8 cellular contexts compared by ENCODE assay signal in genomic region chr17:74671031-74671771, GRCh38. TPM values are rescaled to one million over a fixed set of nuclear protein-coding genes. Genes with fewer than 3 reads are reported as not detected.
DNase-seq lines count a peak whose midpoint lies in the region; ATAC-seq lines count a peak whose summit lies in the region.

No MANE protein-coding gene starts in this region.

- peaks cover 3% of the 10 kb centered on the region for H3K9me3 Mint-ChIP-seq in activated CD4-positive, alpha-beta T cell treated with anti-CD3 and anti-CD28 coated beads, Interleukin-2, amount 10 ng/mL, durations not matched to agents 24 days and 14 days

- ATAC-seq in left lobe of liver: peak; percentile 92
- ATAC-seq in HG03196 (IDR thresholded peaks at IDR 0.05; ENCODE audit: unreplicated experiment): no peak

- H3K4me1 Mint-ChIP-seq in activated CD4-positive, alpha-beta T cell treated with anti-CD3 and anti-CD28 coated beads, Interleukin-2, amount 10 ng/mL, durations not matched to agents 24 days and 14 days: no peaks in the 10 kb centered on the region

- H3K27me3 Mint-ChIP-seq in activated CD4-positive, alpha-beta T cell treated with anti-CD3 and anti-CD28 coated beads, Interleukin-2, amount 10 ng/mL, durations not matched to agents 24 days and 14 days: peaks cover 60% of the 10 kb centered on the region

- DNase-seq in NCI-H345 (lab: John Stamatoyannopoulos, UW) (peak; percentile 27), NCI-H345 treated with DMSO at 0.1 percent for 48 hours (lab: John Stamatoyannopoulos, UW; ENCODE audit: unreplicated experiment) (no peak), left lobe of liver (ENCODE audit: low spot score) (peak; percentile 57), DMS79 (lab: John Stamatoyannopoulos, UW) (no peak)
- peak; percentile 93 for DNase-seq in activated CD4-positive, alpha-beta T cell treated with anti-CD3 and anti-CD28 coated beads, Interleukin-2, amount 10 ng/mL, durations not matched to agents 24 days and 14 days
- peak; percentile 53 to 70 for DNase-seq in stimulated activated CD4-positive, alpha-beta T cell treated with anti-CD3 and anti-CD28 coated beads, Interleukin-4, amount 100 ng/mL, for 4 hours

- H3K27ac Mint-ChIP-seq in activated CD4-positive, alpha-beta T cell treated with anti-CD3 and anti-CD28 coated beads, Interleukin-2, amount 10 ng/mL, durations not matched to agents 24 days and 14 days: no peak overlapping the region

- H3K4me3 Mint-ChIP-seq in activated CD4-positive, alpha-beta T cell treated with anti-CD3 and anti-CD28 coated beads, Interleukin-2, amount 10 ng/mL, durations not matched to agents 24 days and 14 days: no peak overlapping the region

- no peaks in the 10 kb centered on the region for H3K36me3 Mint-ChIP-seq in activated CD4-positive, alpha-beta T cell treated with anti-CD3 and anti-CD28 coated beads, Interleukin-2, amount 10 ng/mL, durations not matched to agents 24 days and 14 days (ENCODE audit: low read depth)

- peak overlapping the region; percentile 19 for H3K27ac ChIP-seq in cingulate gyrus (ENCODE audit: low read depth, low read length)

- intact Hi-C loops in activated CD4-positive, alpha-beta T cell treated with anti-CD3 and anti-CD28 coated beads, Interleukin-2, amount 10 ng/mL, durations not matched to agents 24 days and 14 days (cut with micrococcal nuclease): no loop called here

RNA-seq across cellular contexts. Expression of gene CD300LF, which starts 41.5 kb away (rescaled TPM):
- not detected in 2 replicates for total RNA-seq in activated CD4-positive, alpha-beta T cell treated with anti-CD3 and anti-CD28 coated beads, Interleukin-2, amount 10 ng/mL, durations not matched to agents 24 days and 14 days
- total RNA-seq in left lobe of liver: not detected

RNA-seq across cellular contexts. Expression of gene CD300E, which starts 47.7 kb away (rescaled TPM):
- not detected in 2 replicates for total RNA-seq in activated CD4-positive, alpha-beta T cell treated with anti-CD3 and anti-CD28 coated beads, Interleukin-2, amount 10 ng/mL, durations not matched to agents 24 days and 14 days
- total RNA-seq in left lobe of liver: 0.08 TPM

Comparison
In these comparisons a context has a peak if more than half of its experiments do, and no peak if none do; other contexts are left out.
1. DNase-seq: peak in NCI-H345 (single experiment), activated CD4-positive, alpha-beta T cell treated with anti-CD3 and anti-CD28 coated beads, Interleukin-2, amount 10 ng/mL, durations not matched to agents 24 days and 14 days (single experiment), left lobe of liver (single experiment) and stimulated activated CD4-positive, alpha-beta T cell treated with anti-CD3 and anti-CD28 coated beads, Interleukin-4, amount 100 ng/mL, for 4 hours (2 of 2); none in NCI-H345 treated with DMSO at 0.1 percent for 48 hours (single experiment) and DMS79 (single experiment).